ENCODE assay signal across 12 cellular contexts in the genomic region with DNA sequence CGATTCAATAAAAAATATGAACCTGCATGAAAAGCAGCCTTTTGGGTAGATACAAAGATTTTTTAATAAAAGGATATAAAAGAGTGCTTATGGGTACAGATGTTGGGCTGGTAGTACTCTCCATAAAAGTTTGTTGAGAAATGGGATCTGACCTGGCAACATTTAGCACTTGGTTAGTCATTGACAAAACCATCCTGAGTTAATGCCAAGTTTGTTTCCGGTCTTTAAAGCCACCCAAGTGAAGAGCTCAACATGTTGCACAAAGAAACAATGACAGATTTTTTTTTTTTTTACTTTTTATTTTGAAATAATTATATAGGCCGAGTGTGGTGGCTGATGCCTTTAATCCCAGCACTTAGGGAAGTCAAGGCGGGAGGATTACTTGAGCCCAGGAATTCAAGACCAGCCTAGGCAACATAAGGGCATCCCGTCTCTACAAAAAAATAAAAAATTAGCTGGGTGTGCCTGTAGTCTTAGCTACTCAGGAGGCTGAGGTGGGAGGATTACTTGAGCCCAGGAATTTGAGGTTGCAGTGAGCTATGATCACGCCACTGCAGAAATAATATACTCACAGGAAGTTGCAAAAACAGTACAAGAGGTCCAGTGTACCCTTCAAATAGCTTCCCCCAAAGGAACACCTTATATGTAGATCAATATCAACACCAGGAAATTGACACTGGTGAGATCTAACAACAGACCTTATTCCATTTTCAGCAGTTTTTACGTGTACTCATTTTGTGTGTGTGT. TPM values are rescaled to one million over a fixed set of nuclear protein-coding genes. Genes with fewer than 3 reads are reported as not detected.
DNase-seq lines count a peak whose midpoint lies in the region; ATAC-seq and TF ChIP-seq lines count a peak whose summit lies in the region.
"Had no signal": no experiment of that assay in that cellular context is flagged by ENCODE, and none has a peak within 500 bp of the region (broad histone marks: within the 10 kb centered on the region; RNA-seq: fewer than 3 reads in every experiment).

No MANE protein-coding gene starts in this region.

- H3K4me1 ChIP-seq in BLaER1 (peaks cover 69% of the 10 kb centered on the region), left lung (peaks cover 0 to 17% of the 10 kb centered on the region in 2 donors)

- POLR2A ChIA-PET in RWPE1 (lab: Yijun Ruan, JAX; ENCODE audit: low non-redundant PET) = no interaction called here

- CTCF ChIA-PET in RWPE1 (lab: Yijun Ruan, JAX) = interaction anchor here (0.7 kb wide), 1 partner anchor 100 kb away, joined by 3 read pairs; no protein-coding TSS in a partner anchor

- peak; percentile 43 for ATAC-seq in left lung
- ATAC-seq in GM21529 (IDR thresholded peaks at IDR 0.05; ENCODE audit: unreplicated experiment) = no peak
- ATAC-seq: Panc1 had no signal

- H3K27me3 ChIP-seq in BLaER1 (no peaks in the 10 kb centered on the region), left lung (peaks cover 0 to 5% of the 10 kb centered on the region in 2 donors)

- H3K27ac ChIP-seq in BLaER1 (no peak overlapping the region), left lung (no peak overlapping the region), RWPE1 (no peak overlapping the region; the same call in 1 of the 2 replicates)

- in situ Hi-C loops in GM13977 (cut with MboI; ENCODE audit: low pct_unique_long_range_greater_than_20kb, low sequenced_read_pairs, unreplicated experiment) = no loop called here

- DNase-seq in HT-29 (ENCODE audit: low spot score) = peak; percentile 9
- DNase-seq in dedifferentiated amniotic fluid mesenchymal stem cell (ENCODE audit: extremely low spot score) = peak; percentile 22
- DNase-seq in left lung = no peak
- no peak for DNase-seq in RWPE1 (ENCODE audit: low spot score)
- DNase-seq in SW480 (ENCODE audit: low spot score) = no peak
- no peak for DNase-seq in GM13977 (ENCODE audit: low spot score)
- DNase-seq: activated T-cell treated with anti-CD3 and anti-CD28 coated beads for 4 hours; kidney; stimulated activated CD8-positive, alpha-beta memory T cell treated with anti-CD3 and anti-CD28 coated beads, Interleukin-4, amount 100 ng/mL, for 48 hours had no signal

- peaks cover 7% of the 10 kb centered on the region for H3K9me3 ChIP-seq in BLaER1
- no peaks in the 10 kb centered on the region for H3K9me3 ChIP-seq in left lung

- H3K36me3 ChIP-seq in BLaER1 = no peaks in the 10 kb centered on the region; the same call in 1 of the 2 replicates
- no peaks in the 10 kb centered on the region for H3K36me3 ChIP-seq in left lung

- TF ChIP-seq CTCF in left lung (IDR thresholded peaks at IDR 0.05) = no peak
- no peak for TF ChIP-seq CTCF in RWPE1 (conservative IDR thresholded peaks at IDR 0.05; ENCODE audit: low read depth)
- no peak for TF ChIP-seq CTCF in GM13977 (IDR thresholded peaks at IDR 0.05; ENCODE audit: extremely low read depth, insufficient read depth, missing control alignments)

- 0 out of 2 replicates have a peak overlapping the region, but pooled peaks have one; percentile 12 for H3K4me2 ChIP-seq in BLaER1

- intact Hi-C loops in left lung (cut with DNase I) = no loop called here

- H4K20me1 ChIP-seq in BLaER1 = no peaks in the 10 kb centered on the region

- H3K4me3 ChIP-seq in BLaER1 (no peak overlapping the region), left lung (no peak overlapping the region)

- no peak overlapping the region for H3K9ac ChIP-seq in BLaER1

RNA-seq across cellular contexts. Expression of gene CHST7, which starts 16.6 kb away (rescaled TPM):
- 0.89 and 2.3 TPM in 2 replicates for total RNA-seq in HT-29 (2014; rRNA removed; shearing (Covaris generic))
- 1 to 10 TPM; 6.9 to 7.3 TPM for total RNA-seq in left lung

RNA-seq across cellular contexts. Expression of gene ZNF674, which starts 44.9 kb away (rescaled TPM):
- 2.6 and 4.0 TPM in 2 replicates for total RNA-seq in HT-29 (2014; rRNA removed; shearing (Covaris generic))
- total RNA-seq in left lung = 1 to 10 TPM; 4.1 to 5.0 TPM

Comparison
In these comparisons a context has a peak if more than half of its experiments do, and no peak if none do; other contexts are left out.
1. DNase-seq: peak in HT-29 (single experiment) and dedifferentiated amniotic fluid mesenchymal stem cell (single experiment); none in left lung (0 of 2), RWPE1 (single experiment), SW480 (single experiment) and GM13977 (single experiment).